ENCODE assay signal across 8 cellular contexts in the genomic region with DNA sequence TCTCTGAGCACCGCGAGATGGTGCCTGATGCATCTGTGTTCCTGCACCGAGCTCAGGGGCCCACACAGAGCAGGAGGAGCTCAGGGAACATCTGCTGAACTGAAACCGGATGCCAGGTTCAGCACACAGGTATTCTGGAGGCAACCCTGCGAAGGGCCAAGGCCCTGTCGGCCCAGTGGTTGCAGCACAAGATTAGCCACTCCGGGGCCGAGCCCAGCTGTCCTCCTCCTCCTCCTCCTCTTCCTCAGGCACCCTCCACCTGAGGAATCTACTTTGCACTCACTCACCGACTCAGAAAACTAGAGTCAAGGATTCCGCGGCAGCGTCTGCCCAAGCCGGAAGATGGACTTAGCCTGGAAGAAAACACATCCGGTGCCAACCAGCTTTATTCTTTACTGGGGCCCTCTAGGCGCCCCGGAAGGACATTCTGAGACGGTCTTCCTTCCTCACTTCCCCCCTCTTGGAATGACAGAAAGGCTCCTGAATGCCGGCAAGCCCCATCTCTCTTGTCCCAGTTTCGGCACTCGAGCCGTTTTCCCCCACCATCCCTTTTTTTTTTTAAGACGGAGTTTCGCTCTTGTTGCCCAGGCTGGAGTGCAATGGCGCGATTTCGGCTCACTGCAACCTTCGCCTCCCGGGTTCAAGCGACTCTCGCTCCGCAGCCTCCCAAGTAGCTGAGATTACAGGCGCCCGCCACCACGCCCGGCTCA. TPM values are rescaled to one million over a fixed set of nuclear protein-coding genes. Genes with fewer than 3 reads are reported as not detected.
A peak's percentile ranks its signal among the peaks of the same experiment; 100 is the strongest.
DNase-seq lines count a peak whose midpoint lies in the region; ATAC-seq, FAIRE-seq and TF ChIP-seq lines count a peak whose summit lies in the region.

A gene with protein sequence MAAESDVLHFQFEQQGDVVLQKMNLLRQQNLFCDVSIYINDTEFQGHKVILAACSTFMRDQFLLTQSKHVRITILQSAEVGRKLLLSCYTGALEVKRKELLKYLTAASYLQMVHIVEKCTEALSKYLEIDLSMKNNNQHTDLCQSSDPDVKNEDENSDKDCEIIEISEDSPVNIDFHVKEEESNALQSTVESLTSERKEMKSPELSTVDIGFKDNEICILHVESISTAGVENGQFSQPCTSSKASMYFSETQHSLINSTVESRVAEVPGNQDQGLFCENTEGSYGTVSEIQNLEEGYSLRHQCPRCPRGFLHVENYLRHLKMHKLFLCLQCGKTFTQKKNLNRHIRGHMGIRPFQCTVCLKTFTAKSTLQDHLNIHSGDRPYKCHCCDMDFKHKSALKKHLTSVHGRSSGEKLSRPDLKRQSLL (minus strand): TSS at position 360 of the 710 bp plus-strand sequence. CDS start 1,251 bp downstream, outside the sequence.

- H3K27ac ChIP-seq in prostate gland (peak within 1 kb of the TSS; percentile 68 to 69), aorta (ENCODE audit: low read depth in 1 of 2, low read length in 2 of 2) (peak within 1 kb of the TSS; percentile 59 to 72)

- no peaks in the 10 kb centered on the region for H3K27me3 ChIP-seq in prostate gland (replicated peaks; ENCODE audit: insufficient read depth)
- no peaks in the 10 kb centered on the region for H3K27me3 ChIP-seq in aorta (ENCODE audit: control insufficient read depth in 1 of 2, insufficient read depth in 2 of 2, low read length in 1 of 2)

- ATAC-seq in HG02763 (IDR thresholded peaks at IDR 0.05; ENCODE audit: unreplicated experiment) (peak; percentile 99), left ventricle myocardium superior (peak; percentile 99), aorta (ENCODE audit: low FRiP score) (peak; percentile 94)

- no peaks in the 10 kb centered on the region for H3K9me3 ChIP-seq in prostate gland
- no peaks in the 10 kb centered on the region for H3K9me3 ChIP-seq in aorta (ENCODE audit: control insufficient read depth, low read length)

- H3K36me3 ChIP-seq in prostate gland (no peaks in the 10 kb centered on the region), aorta (ENCODE audit: control insufficient read depth in 1 of 2, insufficient read depth in 2 of 2, low read length in 1 of 2) (peaks cover 0 to 1% of the 10 kb centered on the region in 2 donors)

- peak; percentile 93 for FAIRE-seq in GM12892 (lab: Jason Lieb, UNC)

- DNase-seq in GM12892 (ENCODE audit: insufficient read length): peak; percentile 67
- peak; percentile 66 to 92 (median 90) for DNase-seq in NCI-H1417 (lab: John Stamatoyannopoulos, UW)
- DNase-seq in SW480 (ENCODE audit: low spot score): peak; percentile 90
- peak; percentile 60 for DNase-seq in amniotic stem cell (lab: John Stamatoyannopoulos, UW)
- peak; percentile 68 for DNase-seq in left ventricle myocardium superior
- DNase-seq in prostate gland (ENCODE audit: low spot score): peak; percentile 70
- DNase-seq in aorta: peak; percentile 72 to 83

- no peaks in the 10 kb centered on the region for H3K4me1 ChIP-seq in prostate gland (replicated peaks)
- peaks cover 0 to 1% of the 10 kb centered on the region in 2 donors for H3K4me1 ChIP-seq in aorta (ENCODE audit: control insufficient read depth in 1 of 2, insufficient read depth in 2 of 2, low read length in 2 of 2)

- TF ChIP-seq POLR2A in GM12892 (IDR thresholded peaks at IDR 0.05; ENCODE audit: low read depth, low read length): peak; percentile 96
- TF ChIP-seq POLR2A in prostate gland (IDR thresholded peaks at IDR 0.05): no peak

- WGBS in prostate gland: under 1% methylated on average over 35 of the region's 35 CpGs
- WGBS in aorta, 2 donors: 0% methylated on average over 35 of the region's 35 CpGs

- H3K4me3 ChIP-seq in prostate gland (peak within 1 kb of the TSS; percentile 48 to 62), aorta (ENCODE audit: low read length in 2 of 2) (peak within 1 kb of the TSS; percentile 75 to 78)

- no peak for TF ChIP-seq CTCF in prostate gland (IDR thresholded peaks at IDR 0.05)

- intact Hi-C loops in left ventricle myocardium superior (cut with micrococcal nuclease): no loop called here
- intact Hi-C loops in prostate gland (cut with DNase I): no loop called here
- intact Hi-C loops in aorta (cut with DNase I): loop anchor here in 1 of 2 donors (10.0 kb wide), 1 partner anchor 62 kb away; no protein-coding TSS in a partner anchor

RNA-seq across cellular contexts. Expression of the gene that starts here (rescaled TPM):
- 5.7 TPM for polyA plus RNA-seq in GM12892 (2012; ENCODE audit: missing spikeins)
- total RNA-seq in left ventricle myocardium superior: 5.8 TPM
- 10 to 100 TPM in 1 of 2 donors, 1 to 10 TPM in 1; 6.5 to 10.3 TPM for total RNA-seq in prostate gland
- total RNA-seq in aorta: 1 to 10 TPM; 8.4 to 9.0 TPM
- 1 to 10 TPM; 4.1 to 4.8 TPM for polyA plus RNA-seq in aorta

Comparison
In these comparisons a context has a peak if more than half of its experiments do, and no peak if none do; other contexts are left out.
1. Peak in every context shown above with its lines: DNase-seq, ATAC-seq, H3K4me3 ChIP-seq and H3K27ac ChIP-seq.